9 cellular contexts compared by ENCODE assay signal in genomic region chr20:38874460-38875169, GRCh38. TPM values are rescaled to one million over a fixed set of nuclear protein-coding genes. Genes with fewer than 3 reads are reported as not detected.
DNase-seq lines count a peak whose midpoint lies in the region; ATAC-seq and TF ChIP-seq lines count a peak whose summit lies in the region.
"Had no signal": no experiment of that assay in that cellular context is flagged by ENCODE, and none has a peak within 500 bp of the region (broad histone marks: within the 10 kb centered on the region; RNA-seq: fewer than 3 reads in every experiment).

No MANE protein-coding gene starts in this region.

- WGBS in gastroesophageal sphincter (ENCODE audit: low coverage in 1 of 2), 2 donors: 38 to 54% methylated on average over 2 to 4 of the region's 4 CpGs
- WGBS in stomach, 5 donors: 37 to 44% (median 40%) methylated on average over 4 of the region's 4 CpGs
- 54 to 56% methylated on average over 4 of the region's 4 CpGs for WGBS in testis, 2 donors

- DNase-seq in activated CD8-positive, alpha-beta memory T cell treated with anti-CD3 and anti-CD28 coated beads, Interleukin-2, amount 10 ng/mL, durations not matched to agents 7 days and 5 days: peak; percentile 73
- no peak for DNase-seq in activated CD8-positive, alpha-beta memory T cell treated with anti-CD3 and anti-CD28 coated beads, Interleukin-2, amount 50 U/mL, for 4 hours
- DNase-seq in T-helper 17 cell: no peak
- DNase-seq in stomach: no peak
- DNase-seq in testis: no peak
- no peak for DNase-seq in UCSD-AML1 (lab: John Stamatoyannopoulos, UW; ENCODE audit: unreplicated experiment)
- no peak for DNase-seq in stimulated activated naive CD4-positive, alpha-beta T cell treated with Interleukin-2 at 50 U/mL for 16 hours (lab: John Stamatoyannopoulos, UW)

- H3K4me3 Mint-ChIP-seq in activated CD8-positive, alpha-beta memory T cell treated with anti-CD3 and anti-CD28 coated beads, Interleukin-2, amount 10 ng/mL, durations not matched to agents 7 days and 5 days: peak overlapping the region; percentile 61
- peak overlapping the region; percentile 98 for H3K4me3 Mint-ChIP-seq in T-helper 17 cell
- H3K4me3 Mint-ChIP-seq: nephron had no signal

- intact Hi-C loops in stomach (cut with DNase I; ENCODE audit: low total_unique reads): no loop called here
- intact Hi-C loops in testis (cut with DNase I; ENCODE audit: low total_unique reads): no loop called here

- H3K27me3 ChIP-seq in gastroesophageal sphincter: peaks cover 81% of the 10 kb centered on the region
- H3K27me3 ChIP-seq in stomach: peaks cover 0 to 48% (median 4%) of the 10 kb centered on the region in 3 donors
- no peaks in the 10 kb centered on the region for H3K27me3 ChIP-seq in testis

- H3K4me1 Mint-ChIP-seq in activated CD8-positive, alpha-beta memory T cell treated with anti-CD3 and anti-CD28 coated beads, Interleukin-2, amount 10 ng/mL, durations not matched to agents 7 days and 5 days: peaks cover 94% of the 10 kb centered on the region
- H3K4me1 Mint-ChIP-seq in T-helper 17 cell: peaks cover 77% of the 10 kb centered on the region
- H3K4me1 Mint-ChIP-seq: nephron had no signal

- no peak for TF ChIP-seq POLR2A in gastroesophageal sphincter (IDR thresholded peaks at IDR 0.05)
- no peak for TF ChIP-seq POLR2A in stomach (IDR thresholded peaks at IDR 0.05)
- TF ChIP-seq POLR2A in testis (IDR thresholded peaks at IDR 0.05): no peak

- H3K36me3 ChIP-seq in gastroesophageal sphincter (no peaks in the 10 kb centered on the region), stomach (no peaks in the 10 kb centered on the region), testis (ENCODE audit: low read depth, missing control alignments) (no peaks in the 10 kb centered on the region)

- no peaks in the 10 kb centered on the region for H3K9me3 ChIP-seq in T-helper 17 cell (ENCODE audit: control insufficient read depth, low read length, poor library complexity, severe bottlenecking)
- peaks cover 0 to 2% (median 0%) of the 10 kb centered on the region in 3 donors for H3K9me3 ChIP-seq in gastroesophageal sphincter
- H3K9me3 ChIP-seq in stomach: peaks cover 0 to under 1% (median 0%) of the 10 kb centered on the region in 4 donors
- H3K9me3 ChIP-seq in testis: no peaks in the 10 kb centered on the region

- no peak for TF ChIP-seq EP300 in gastroesophageal sphincter (IDR thresholded peaks at IDR 0.05)
- no peak for TF ChIP-seq EP300 in stomach (IDR thresholded peaks at IDR 0.05)

- H3K36me3 Mint-ChIP-seq in activated CD8-positive, alpha-beta memory T cell treated with anti-CD3 and anti-CD28 coated beads, Interleukin-2, amount 10 ng/mL, durations not matched to agents 7 days and 5 days: peaks cover 8% of the 10 kb centered on the region
- H3K36me3 Mint-ChIP-seq in T-helper 17 cell (ENCODE audit: low read depth): peaks cover 3% of the 10 kb centered on the region

- H3K4me3 ChIP-seq in gastroesophageal sphincter (no peak overlapping the region), stomach (no peak overlapping the region), testis (no peak overlapping the region)

- no peak for TF ChIP-seq CTCF in gastroesophageal sphincter (IDR thresholded peaks at IDR 0.05)
- no peak for TF ChIP-seq CTCF in stomach (IDR thresholded peaks at IDR 0.05)
- no peak for TF ChIP-seq CTCF in testis (IDR thresholded peaks at IDR 0.05)

- peak overlapping the region in 3 of 4 donors; percentile 19 to 46 (median 44) for H3K27ac ChIP-seq in gastroesophageal sphincter
- peak overlapping the region; percentile 42 to 77 (median 46) for H3K27ac ChIP-seq in stomach
- H3K27ac ChIP-seq in testis: no peak overlapping the region

- no peaks in the 10 kb centered on the region for H3K27me3 Mint-ChIP-seq in activated CD8-positive, alpha-beta memory T cell treated with anti-CD3 and anti-CD28 coated beads, Interleukin-2, amount 10 ng/mL, durations not matched to agents 7 days and 5 days
- H3K27me3 Mint-ChIP-seq in T-helper 17 cell: no peaks in the 10 kb centered on the region

- no peaks in the 10 kb centered on the region for H3K9me3 Mint-ChIP-seq in activated CD8-positive, alpha-beta memory T cell treated with anti-CD3 and anti-CD28 coated beads, Interleukin-2, amount 10 ng/mL, durations not matched to agents 7 days and 5 days (ENCODE audit: low read depth)
- H3K9me3 Mint-ChIP-seq: nephron had no signal

- ATAC-seq in activated CD8-positive, alpha-beta memory T cell treated with anti-CD3 and anti-CD28 coated beads, Interleukin-2, amount 10 ng/mL, durations not matched to agents 7 days and 5 days: peak; percentile 38
- peak; percentile 41 for ATAC-seq in T-helper 17 cell
- no peak for ATAC-seq in gastroesophageal sphincter

- H3K4me1 ChIP-seq in gastroesophageal sphincter (no peaks in the 10 kb centered on the region), stomach (peaks cover 0 to 48% (median 27%) of the 10 kb centered on the region in 4 donors), testis (no peaks in the 10 kb centered on the region)

- CTCF ChIA-PET in activated CD8-positive, alpha-beta memory T cell treated with anti-CD3 and anti-CD28 coated beads, Interleukin-2, amount 10 ng/mL, durations not matched to agents 7 days and 5 days (lab: Charles Lee): interaction anchor here (0.9 to 4.0 kb wide), 11 partner anchors 9 to 75 kb away, joined by 3 to 28 read pairs (median 7); partner anchors contain the start of genes FAM83D and PPP1R16B

- H3K27ac Mint-ChIP-seq in activated CD8-positive, alpha-beta memory T cell treated with anti-CD3 and anti-CD28 coated beads, Interleukin-2, amount 10 ng/mL, durations not matched to agents 7 days and 5 days: peak overlapping the region; percentile 90
- H3K27ac Mint-ChIP-seq in T-helper 17 cell: peak overlapping the region; percentile 99
- H3K27ac Mint-ChIP-seq: nephron had no signal

RNA-seq across cellular contexts. Expression of gene FAM83D, which starts 51.6 kb away (rescaled TPM):
- 10 to 100 TPM; 23.1 to 28.4 TPM for total RNA-seq in activated CD8-positive, alpha-beta memory T cell treated with anti-CD3 and anti-CD28 coated beads, Interleukin-2, amount 10 ng/mL, durations not matched to agents 7 days and 5 days
- total RNA-seq in T-helper 17 cell: 1 to 10 TPM; 2.1 to 3.3 TPM
- total RNA-seq in gastroesophageal sphincter: 100 to 1,000 TPM in 3 of 4 donors, 10 to 100 TPM in 1; 62.7 to 240 (median 158) TPM
- 100 to 1,000 TPM in 2 of 5 donors, 10 to 100 TPM in 2, 1 to 10 TPM in 1; 2.0 to 289 (median 36.4) TPM for total RNA-seq in stomach
- polyA plus RNA-seq in stomach: 10 to 100 TPM in 1 of 3 donors, 1 to 10 TPM in 2; 2.3 to 22.9 (median 3.1) TPM
- 10 to 100 TPM; 13.1 to 13.7 TPM for total RNA-seq in testis
- 10.1 TPM for polyA plus RNA-seq in testis (ENCODE audit: insufficient read depth, low read depth, low replicate concordance)

Comparison
In these comparisons a context has a peak if more than half of its experiments do, and no peak if none do; other contexts are left out.
1. H3K27ac ChIP-seq: peak in gastroesophageal sphincter (3 of 4) and stomach (5 of 5); none in testis (0 of 2).